In genomic region chr11:80443177-80443576, GRCh38 we compare ENCODE assay signal across 21 cellular contexts.
DNase-seq lines count a peak whose midpoint lies in the region; ATAC-seq, FAIRE-seq and TF ChIP-seq lines count a peak whose summit lies in the region.
"Had no signal": no experiment of that assay in that cellular context is flagged by ENCODE, and none has a peak within 500 bp of the region (broad histone marks: within the 10 kb centered on the region; RNA-seq: fewer than 3 reads in every experiment).

No MANE protein-coding gene starts in this region.

- no peak overlapping the region for H3K4me3 Mint-ChIP-seq in Calu3 (ENCODE audit: low read depth, unreplicated experiment)
- no peak overlapping the region for H3K4me3 Mint-ChIP-seq in natural killer cell treated with Interleukin-12 subunit alpha and Interleukin-12 subunit beta and Interleukin-15 and Interleukin-18, amount 100 ng/mL, for 72 hours

- H3K9ac ChIP-seq in keratinocyte (ENCODE audit: control insufficient read depth, extremely low read depth, insufficient read depth, low read length) = no peak overlapping the region

- CTCF ChIA-PET in Calu3 (lab: Charles Lee) = no interaction called here

- H3K36me3 ChIP-seq in bronchial epithelial cell (ENCODE audit: control insufficient read depth, insufficient read depth, low read length) = no peaks in the 10 kb centered on the region
- no peaks in the 10 kb centered on the region for H3K36me3 ChIP-seq in keratinocyte (ENCODE audit: control insufficient read depth in 2 of 2, extremely low read depth in 1 of 2, insufficient read depth in 2 of 2, low read length in 2 of 2)
- H3K36me3 ChIP-seq: HAP-1 had no signal

- no peaks in the 10 kb centered on the region for H3K79me2 ChIP-seq in keratinocyte (ENCODE audit: control insufficient read depth, insufficient read depth, low read length)

- no peaks in the 10 kb centered on the region for H3K9me3 ChIP-seq in keratinocyte (ENCODE audit: control insufficient read depth, low read depth, low read length)
- H3K9me3 ChIP-seq: Caco-2, HAP-1 had no signal

- dilution Hi-C loops in keratinocyte (cut with MboI; ENCODE audit: extremely low pct_ligation_motif_present, low sequenced_read_pairs) = no loop called here

- no peak for DNase-seq in Calu3
- peak; percentile 86 for DNase-seq in NOMO-1 treated with DMSO at 0.1 percent for 48 hours (lab: John Stamatoyannopoulos, UW; ENCODE audit: unreplicated experiment)
- DNase-seq in bronchial epithelial cell (ENCODE audit: low read depth) = peak; percentile 90
- DNase-seq in keratinocyte (ENCODE audit: low read depth, low spot score) = no peak
- DNase-seq in NCI-H2171 treated with DMSO at 0.1 percent for 48 hours (lab: John Stamatoyannopoulos, UW) = no peak
- DNase-seq in natural killer cell treated with Interleukin-12 subunit alpha and Interleukin-12 subunit beta and Interleukin-15 and Interleukin-18, amount 100 ng/mL, for 72 hours (ENCODE audit: low spot score) = no peak
- DNase-seq in DMS 273 (lab: John Stamatoyannopoulos, UW; ENCODE audit: unreplicated experiment) = no peak
- no peak for DNase-seq in superior temporal gyrus (ENCODE audit: extremely low spot score)
- DNase-seq: Caco-2, DMS79 treated with DMSO at 0.1 percent for 48 hours, IMR-90, MV-4-11, NCI-H1436, NCI-H2081, SHP77 treated with DMSO at 0.1 percent for 48 hours had no signal

- H3K4me3 ChIP-seq in bronchial epithelial cell (ENCODE audit: low read depth, low read length) = no peak overlapping the region
- no peak overlapping the region for H3K4me3 ChIP-seq in keratinocyte (ENCODE audit: control insufficient read depth in 2 of 3, extremely low read depth in 1 of 3, insufficient read depth in 2 of 3, low read depth in 1 of 3, low read length in 3 of 3)
- H3K4me3 ChIP-seq: HAP-1 had no signal

- H2AFZ ChIP-seq in keratinocyte (ENCODE audit: control insufficient read depth, low read length) = no peak overlapping the region

- H3K27me3 ChIP-seq in bronchial epithelial cell (ENCODE audit: control insufficient read depth, insufficient read depth, low read length) = no peaks in the 10 kb centered on the region
- no peaks in the 10 kb centered on the region for H3K27me3 ChIP-seq in keratinocyte (ENCODE audit: control insufficient read depth, extremely low read depth, insufficient read depth, low read length)

- ATAC-seq in natural killer cell treated with Interleukin-12 subunit alpha and Interleukin-12 subunit beta and Interleukin-15 and Interleukin-18, amount 100 ng/mL, for 72 hours = no peak

- H3K36me3 Mint-ChIP-seq in Calu3 (ENCODE audit: insufficient read depth, unreplicated experiment) = no peaks in the 10 kb centered on the region
- H3K36me3 Mint-ChIP-seq in natural killer cell treated with Interleukin-12 subunit alpha and Interleukin-12 subunit beta and Interleukin-15 and Interleukin-18, amount 100 ng/mL, for 72 hours = no peaks in the 10 kb centered on the region

- H3K9me1 ChIP-seq in keratinocyte (ENCODE audit: control insufficient read depth, extremely low read depth, insufficient read depth, low read length) = no peaks in the 10 kb centered on the region

- no peaks in the 10 kb centered on the region for H3K4me1 Mint-ChIP-seq in Calu3 (ENCODE audit: low read depth, unreplicated experiment)
- no peaks in the 10 kb centered on the region for H3K4me1 Mint-ChIP-seq in natural killer cell treated with Interleukin-12 subunit alpha and Interleukin-12 subunit beta and Interleukin-15 and Interleukin-18, amount 100 ng/mL, for 72 hours (ENCODE audit: low read depth in 2 of 2)

- intact Hi-C loops in Calu3 (cut with micrococcal nuclease; ENCODE audit: unreplicated experiment) = no loop called here

- H3K4me1 ChIP-seq in keratinocyte (ENCODE audit: control insufficient read depth, extremely low read depth, insufficient read depth, low read length) = peaks cover 23% of the 10 kb centered on the region
- H3K4me1 ChIP-seq: Caco-2, HAP-1 had no signal

- H4K20me1 ChIP-seq in keratinocyte (ENCODE audit: control insufficient read depth, extremely low read depth, insufficient read depth, low read length) = no peaks in the 10 kb centered on the region

- no peaks in the 10 kb centered on the region for H3K27me3 Mint-ChIP-seq in Calu3 (ENCODE audit: unreplicated experiment)
- no peaks in the 10 kb centered on the region for H3K27me3 Mint-ChIP-seq in natural killer cell treated with Interleukin-12 subunit alpha and Interleukin-12 subunit beta and Interleukin-15 and Interleukin-18, amount 100 ng/mL, for 72 hours

- H3K4me2 ChIP-seq in keratinocyte (ENCODE audit: control insufficient read depth, extremely low read depth, insufficient read depth, low read depth, low read length) = no peak overlapping the region

- peak overlapping the region; percentile 26 for H3K27ac ChIP-seq in keratinocyte (ENCODE audit: control insufficient read depth, insufficient read depth, low read length)
- H3K27ac ChIP-seq: C4-2B had no signal

- TF ChIP-seq CTCF in Calu3 (IDR thresholded peaks at IDR 0.05; ENCODE audit: unreplicated experiment) = no peak
- no peak for TF ChIP-seq CTCF in bronchial epithelial cell (IDR thresholded peaks at IDR 0.05; ENCODE audit: insufficient read depth, low read length, severe bottlenecking)
- no peak for TF ChIP-seq CTCF in keratinocyte (optimal IDR thresholded peaks at IDR 0.05 in 1 of 3, IDR thresholded peaks at IDR 0.05 in 1 of 3, conservative IDR thresholded peaks at IDR 0.05 in 1 of 3; ENCODE audit: extremely low read depth in 1 of 3, insufficient read depth in 2 of 3, low read length in 3 of 3)

- FAIRE-seq in bronchial epithelial cell (lab: Jason Lieb, UNC) (peak; percentile 66), keratinocyte (lab: Jason Lieb, UNC) (peak; percentile 48)
- FAIRE-seq: A204.1, G401.6, GM12891, RCC 7860 had no signal

- H3K27ac Mint-ChIP-seq in Calu3 (ENCODE audit: unreplicated experiment) = peak overlapping the region; percentile 30
- no peak overlapping the region for H3K27ac Mint-ChIP-seq in natural killer cell treated with Interleukin-12 subunit alpha and Interleukin-12 subunit beta and Interleukin-15 and Interleukin-18, amount 100 ng/mL, for 72 hours

- BruUV-seq in Calu3 (replicated peaks; lab: Mats Ljungman, UMichigan) = no TSS peak

- peaks cover 5% of the 10 kb centered on the region for H3K9me3 Mint-ChIP-seq in Calu3 (ENCODE audit: low read depth, unreplicated experiment)
- peaks cover 22% of the 10 kb centered on the region for H3K9me3 Mint-ChIP-seq in natural killer cell treated with Interleukin-12 subunit alpha and Interleukin-12 subunit beta and Interleukin-15 and Interleukin-18, amount 100 ng/mL, for 72 hours

Comparison
In these comparisons a context has a peak if more than half of its experiments do, and no peak if none do; other contexts are left out.
1. DNase-seq: peak in NOMO-1 treated with DMSO at 0.1 percent for 48 hours (single experiment) and bronchial epithelial cell (single experiment); none in Calu3 (single experiment), keratinocyte (single experiment), NCI-H2171 treated with DMSO at 0.1 percent for 48 hours (single experiment), natural killer cell treated with Interleukin-12 subunit alpha and Interleukin-12 subunit beta and Interleukin-15 and Interleukin-18, amount 100 ng/mL, for 72 hours (single experiment), DMS 273 (single experiment) and superior temporal gyrus (single experiment).